ENCODE assay signal across 10 cellular contexts in genomic region chr13:49540552-49540951, GRCh38. TPM values are rescaled to one million over a fixed set of nuclear protein-coding genes. Genes with fewer than 3 reads are reported as not detected.
DNase-seq lines count a peak whose midpoint lies in the region; ATAC-seq and TF ChIP-seq lines count a peak whose summit lies in the region.
"Had no signal": no experiment of that assay in that cellular context is flagged by ENCODE, and none has a peak within 500 bp of the region (broad histone marks: within the 10 kb centered on the region; RNA-seq: fewer than 3 reads in every experiment).

No MANE protein-coding gene starts in this region.

- peaks cover 56% of the 10 kb centered on the region for H3K36me3 Mint-ChIP-seq in CD8-positive, alpha-beta T cell
- peaks cover 35% of the 10 kb centered on the region for H3K36me3 Mint-ChIP-seq in activated T-helper 2 cell treated with anti-CD3 and anti-CD28 coated beads, Interferon-gamma antibody, Interleukin-2, Interleukin-4, amounts not matched to agents 10 μg/mL and 5 μg/mL and 100 μg/mL, durations not matched to agents 14 hours and 24 hours and 36 hours (ENCODE audit: low read depth)

- TF ChIP-seq POLR2A in lower leg skin (IDR thresholded peaks at IDR 0.05): no peak

- no peaks in the 10 kb centered on the region for H3K9me3 Mint-ChIP-seq in CD8-positive, alpha-beta T cell
- no peaks in the 10 kb centered on the region for H3K9me3 Mint-ChIP-seq in activated T-helper 2 cell treated with anti-CD3 and anti-CD28 coated beads, Interferon-gamma antibody, Interleukin-2, Interleukin-4, amounts not matched to agents 10 μg/mL and 5 μg/mL and 100 μg/mL, durations not matched to agents 14 hours and 24 hours and 36 hours

- no peaks in the 10 kb centered on the region for H3K36me3 ChIP-seq in CD8-positive, alpha-beta T cell (ENCODE audit: insufficient read depth, low read length)

- H3K27ac ChIP-seq in CD8-positive, alpha-beta T cell (ENCODE audit: low read depth, low read length): peak overlapping the region; percentile 46
- H3K27ac ChIP-seq: VCaP had no signal

- peak overlapping the region; percentile 23 for H3K4me3 ChIP-seq in CD8-positive, alpha-beta T cell (ENCODE audit: low read depth, low read length)
- no peak overlapping the region for H3K4me3 ChIP-seq in lower leg skin (ENCODE audit: low read depth, poor library complexity, severe bottlenecking)

- POLR2A ChIA-PET in CD8-positive, alpha-beta T cell (lab: Charles Lee): interaction anchor here (1.2 to 1.5 kb wide), 2 partner anchors 45 to 97 kb away, joined by 7 to 10 read pairs; partner anchors contain the start of genes CAB39L, PHF11 and SETDB2

- CTCF ChIA-PET in CD8-positive, alpha-beta T cell (lab: Charles Lee): interaction anchor here (1.0 kb wide), 1 partner anchor 34 kb away, joined by 3 read pairs; no protein-coding TSS in a partner anchor

- no peaks in the 10 kb centered on the region for H3K27me3 Mint-ChIP-seq in CD8-positive, alpha-beta T cell (ENCODE audit: low read depth)
- H3K27me3 Mint-ChIP-seq in activated T-helper 2 cell treated with anti-CD3 and anti-CD28 coated beads, Interferon-gamma antibody, Interleukin-2, Interleukin-4, amounts not matched to agents 10 μg/mL and 5 μg/mL and 100 μg/mL, durations not matched to agents 14 hours and 24 hours and 36 hours (ENCODE audit: low read depth): no peaks in the 10 kb centered on the region

- H3K27ac Mint-ChIP-seq in CD8-positive, alpha-beta T cell: peak overlapping the region; percentile 89
- peak overlapping the region; percentile 48 for H3K27ac Mint-ChIP-seq in activated T-helper 2 cell treated with anti-CD3 and anti-CD28 coated beads, Interferon-gamma antibody, Interleukin-2, Interleukin-4, amounts not matched to agents 10 μg/mL and 5 μg/mL and 100 μg/mL, durations not matched to agents 14 hours and 24 hours and 36 hours

- whole genome bisulfite sequencing in lower leg skin, 2 donors: 64 to 65% methylated on average over 7 of the region's 7 CpGs

- no peaks in the 10 kb centered on the region for H3K9me3 ChIP-seq in CD8-positive, alpha-beta T cell (ENCODE audit: low read length)

- intact Hi-C loops in CD8-positive, alpha-beta T cell (cut with DNase I, micrococcal nuclease): loop anchor here in 1 of 2 experiments (5.0 kb wide), 1 partner anchor 67 kb away; no protein-coding TSS in a partner anchor
- intact Hi-C loops in activated T-helper 2 cell treated with anti-CD3 and anti-CD28 coated beads, Interferon-gamma antibody, Interleukin-2, Interleukin-4, amounts not matched to agents 10 μg/mL and 5 μg/mL and 100 μg/mL, durations not matched to agents 14 hours and 24 hours and 36 hours (cut with micrococcal nuclease): loop anchor here (2.0 kb wide), 1 partner anchor 44 kb away; no protein-coding TSS in a partner anchor
- intact Hi-C loops in lower leg skin (cut with DNase I; ENCODE audit: low total_unique reads): no loop called here

- DNase-seq in CD8-positive, alpha-beta T cell: peak in 1 of 7 experiments; percentile 48
- DNase-seq in HCEC 1CT: peak; percentile 2
- DNase-seq in activated T-helper 2 cell treated with anti-CD3 and anti-CD28 coated beads, Interferon-gamma antibody, Interleukin-2, Interleukin-4, amounts not matched to agents 10 μg/mL and 5 μg/mL and 100 μg/mL, durations not matched to agents 14 hours and 24 hours and 36 hours (ENCODE audit: low spot score): no peak
- DNase-seq in kidney tubule cell (ENCODE audit: low spot score): peak; percentile 14
- no peak for DNase-seq in lower leg skin (ENCODE audit: low spot score in 2 of 2)
- no peak for DNase-seq in NCI-H1930 (lab: John Stamatoyannopoulos, UW)
- no peak for DNase-seq in NK-92 (lab: John Stamatoyannopoulos, UW; ENCODE audit: unreplicated experiment)
- DNase-seq: KG1 had no signal

- peak; percentile 42 for ATAC-seq in CD8-positive, alpha-beta T cell
- no peak for ATAC-seq in GM19395 (IDR thresholded peaks at IDR 0.05; ENCODE audit: unreplicated experiment)

- no peaks in the 10 kb centered on the region for H3K27me3 ChIP-seq in CD8-positive, alpha-beta T cell (ENCODE audit: insufficient read depth, low read length)

- peaks cover 18% of the 10 kb centered on the region for H3K4me1 Mint-ChIP-seq in CD8-positive, alpha-beta T cell (ENCODE audit: low read depth)
- H3K4me1 Mint-ChIP-seq in activated T-helper 2 cell treated with anti-CD3 and anti-CD28 coated beads, Interferon-gamma antibody, Interleukin-2, Interleukin-4, amounts not matched to agents 10 μg/mL and 5 μg/mL and 100 μg/mL, durations not matched to agents 14 hours and 24 hours and 36 hours (ENCODE audit: low read depth): peaks cover 19% of the 10 kb centered on the region

- peak overlapping the region; percentile 79 for H3K4me3 Mint-ChIP-seq in CD8-positive, alpha-beta T cell
- H3K4me3 Mint-ChIP-seq in activated T-helper 2 cell treated with anti-CD3 and anti-CD28 coated beads, Interferon-gamma antibody, Interleukin-2, Interleukin-4, amounts not matched to agents 10 μg/mL and 5 μg/mL and 100 μg/mL, durations not matched to agents 14 hours and 24 hours and 36 hours (ENCODE audit: low read depth): peak overlapping the region; percentile 43

- TF ChIP-seq CTCF in CD8-positive, alpha-beta T cell (IDR thresholded peaks at IDR 0.05): no peak
- TF ChIP-seq CTCF in lower leg skin (IDR thresholded peaks at IDR 0.05): no peak

- H3K4me1 ChIP-seq in CD8-positive, alpha-beta T cell (ENCODE audit: insufficient read depth, low read length): peaks cover 15% of the 10 kb centered on the region

RNA-seq across cellular contexts. Expression of gene PHF11, which starts 44.8 kb away (rescaled TPM):
- total RNA-seq in CD8-positive, alpha-beta T cell: 10 to 100 TPM; 93.9 to 98.3 TPM
- 47.9 and 52.9 TPM in 2 replicates for total RNA-seq in activated T-helper 2 cell treated with anti-CD3 and anti-CD28 coated beads, Interferon-gamma antibody, Interleukin-2, Interleukin-4, amounts not matched to agents 10 μg/mL and 5 μg/mL and 100 μg/mL, durations not matched to agents 14 hours and 24 hours and 36 hours
- total RNA-seq in lower leg skin: 10 to 100 TPM; 21.2 to 49.4 (median 32.0) TPM

RNA-seq across cellular contexts. Expression of gene RCBTB1, which starts 44.8 kb away (rescaled TPM):
- 10 to 100 TPM; 12.1 to 14.2 TPM for total RNA-seq in CD8-positive, alpha-beta T cell
- 13.5 and 16.0 TPM in 2 replicates for total RNA-seq in activated T-helper 2 cell treated with anti-CD3 and anti-CD28 coated beads, Interferon-gamma antibody, Interleukin-2, Interleukin-4, amounts not matched to agents 10 μg/mL and 5 μg/mL and 100 μg/mL, durations not matched to agents 14 hours and 24 hours and 36 hours
- 10 to 100 TPM in 1 of 4 donors, 1 to 10 TPM in 3; 4.4 to 12.8 (median 6.5) TPM for total RNA-seq in lower leg skin

Comparison
In these comparisons a context has a peak if more than half of its experiments do, and no peak if none do; other contexts are left out.
1. DNase-seq: peak in HCEC 1CT (single experiment) and kidney tubule cell (single experiment); none in activated T-helper 2 cell treated with anti-CD3 and anti-CD28 coated beads, Interferon-gamma antibody, Interleukin-2, Interleukin-4, amounts not matched to agents 10 μg/mL and 5 μg/mL and 100 μg/mL, durations not matched to agents 14 hours and 24 hours and 36 hours (single experiment), lower leg skin (0 of 2), NCI-H1930 (0 of 2) and NK-92 (single experiment).